In genomic region chr19:5542665-5543064, GRCh38 we compare ENCODE assay signal across 34 cellular contexts. TPM values are rescaled to one million over a fixed set of nuclear protein-coding genes. Genes with fewer than 3 reads are reported as not detected.
DNase-seq lines count a peak whose midpoint lies in the region; ATAC-seq, FAIRE-seq and TF ChIP-seq lines count a peak whose summit lies in the region.
"Had no signal": no experiment of that assay in that cellular context is flagged by ENCODE, and none has a peak within 500 bp of the region (broad histone marks: within the 10 kb centered on the region; RNA-seq: fewer than 3 reads in every experiment).

No MANE protein-coding gene starts in this region.

- H3K9me3 Mint-ChIP-seq in activated CD4-positive, alpha-beta T cell treated with anti-CD3 and anti-CD28 coated beads, Interleukin-2, amount 10 ng/mL, durations not matched to agents 7 days and 5 days = no peaks in the 10 kb centered on the region
- H3K9me3 Mint-ChIP-seq: activated CD4-positive, alpha-beta memory T cell treated with anti-CD3 and anti-CD28 coated beads for 36 hours; activated naive CD8-positive, alpha-beta T cell treated with anti-CD3 and anti-CD28 coated beads for 36 hours; activated T-helper 2 cell treated with anti-CD3 and anti-CD28 coated beads, Interferon-gamma antibody, Interleukin-2, Interleukin-4, amounts not matched to agents 10 μg/mL and 5 μg/mL and 100 μg/mL, durations not matched to agents 14 hours and 24 hours and 36 hours; mesothelial cell of epicardium; naive thymus-derived CD4-positive, alpha-beta T cell; T-helper 2 cell treated with Interferon-gamma antibody and Interleukin-4, amounts not matched to agents 5 μg/mL and 100 μg/mL, for 36 hours had no signal

- no peak for FAIRE-seq in HepG2 (lab: Jason Lieb, UNC)
- FAIRE-seq: pancreas had no signal

- H3K36me3 Mint-ChIP-seq in activated CD4-positive, alpha-beta T cell treated with anti-CD3 and anti-CD28 coated beads, Interleukin-2, amount 10 ng/mL, durations not matched to agents 7 days and 5 days (ENCODE audit: low read depth) = no peaks in the 10 kb centered on the region
- H3K36me3 Mint-ChIP-seq: activated CD4-positive, alpha-beta memory T cell treated with anti-CD3 and anti-CD28 coated beads for 36 hours; activated naive CD8-positive, alpha-beta T cell treated with anti-CD3 and anti-CD28 coated beads for 36 hours; mesothelial cell of epicardium; naive thymus-derived CD4-positive, alpha-beta T cell had no signal

- TF ChIP-seq CTCF in HepG2 (CRISPR knock-in tag; IDR thresholded peaks at IDR 0.05) (peak; percentile 51), right lobe of liver (IDR thresholded peaks at IDR 0.05) (no peak), PC-3 (conservative IDR thresholded peaks at IDR 0.05; ENCODE audit: low read depth, low read length) (0 out of 2 replicates have a peak, but pooled peaks have one; percentile 17), foreskin keratinocyte (conservative IDR thresholded peaks at IDR 0.05) (peak; percentile 52)

- TF ChIP-seq RAD21 in HepG2 (CRISPR knock-in tag; IDR thresholded peaks at IDR 0.05) = no peak

- TF ChIP-seq POLR2A in HepG2 (IDR thresholded peaks at IDR 0.05; ENCODE audit: insufficient read depth in 1 of 2, low read depth in 2 of 2, low read length in 2 of 2) (no peak), right lobe of liver (IDR thresholded peaks at IDR 0.05) (no peak)

- no peaks in the 10 kb centered on the region for H3K79me2 ChIP-seq in HepG2 (ENCODE audit: insufficient read depth, low read length)
- no peaks in the 10 kb centered on the region for H3K79me2 ChIP-seq in PC-3 (ENCODE audit: low read length)

- H3K9me2 ChIP-seq in PC-3 (replicated peaks; ENCODE audit: low read length) = no peaks in the 10 kb centered on the region

- DNase-seq in HepG2 (ENCODE audit: low spot score) (no peak), right lobe of liver (no peak), PC-3 (no peak), foreskin keratinocyte (no peak), NCI-H446 treated with DMSO at 0.1 percent for 48 hours (lab: John Stamatoyannopoulos, UW) (no peak), T-helper 1 cell (no peak), inferior parietal cortex (ENCODE audit: extremely low spot score) (no peak)
- DNase-seq in activated CD4-positive, alpha-beta T cell treated with anti-CD3 and anti-CD28 coated beads, Interleukin-2, amount 10 ng/mL, durations not matched to agents 7 days and 5 days = no peak
- DNase-seq: activated CD4-positive, alpha-beta memory T cell treated with anti-CD3 and anti-CD28 coated beads for 36 hours; activated CD8-positive, alpha-beta memory T cell treated with anti-CD3 and anti-CD28 coated beads, Interleukin-2, amount 50 U/mL, for 48 hours; activated naive CD8-positive, alpha-beta T cell treated with anti-CD3 and anti-CD28 coated beads for 36 hours; heart right ventricle; KG1; left ventricle myocardium inferior; naive thymus-derived CD4-positive, alpha-beta T cell; NCI-H146; NCI-H2171; NCI-H526; pancreas; RPMI8226; stimulated activated CD4-positive, alpha-beta T cell treated with anti-CD3 and anti-CD28 coated beads, Interleukin-12 subunit alpha, Interleukin-12 subunit beta, amount 100 ng/mL, for 4 hours; stimulated activated CD4-positive, alpha-beta T cell treated with anti-CD3 and anti-CD28 coated beads, Interleukin-4, amount 100 ng/mL, for 4 hours; stimulated activated naive CD4-positive, alpha-beta T cell; uterus had no signal

- H3K9me3 ChIP-seq in HepG2 (ENCODE audit: low read length) (no peaks in the 10 kb centered on the region), right lobe of liver (no peaks in the 10 kb centered on the region), PC-3 (ENCODE audit: low read length) (no peaks in the 10 kb centered on the region)
- H3K9me3 ChIP-seq: heart right ventricle, left ventricle myocardium inferior, pancreas, uterus had no signal

- TF ChIP-seq EP300 in HepG2 (IDR thresholded peaks at IDR 0.05; ENCODE audit: low read depth in 2 of 2, low read length in 2 of 2) (no peak), HepG2 (CRISPR knock-in tag; IDR thresholded peaks at IDR 0.05; ENCODE audit: borderline replicate concordance) (no peak)

- H3K4me2 ChIP-seq in HepG2 (ENCODE audit: low read depth, low read length) = no peak overlapping the region
- H3K4me2 ChIP-seq in PC-3 (ENCODE audit: low read length) = no peak overlapping the region

- H3K4me1 ChIP-seq in HepG2 (ENCODE audit: insufficient read depth, low read length) (no peaks in the 10 kb centered on the region), right lobe of liver (no peaks in the 10 kb centered on the region), PC-3 (ENCODE audit: insufficient read depth, low read length) (peaks cover under 1% of the 10 kb centered on the region; the same call in 1 of the 2 replicates), foreskin keratinocyte (no peaks in the 10 kb centered on the region)
- H3K4me1 ChIP-seq: pancreas, uterus had no signal

- no peaks in the 10 kb centered on the region for H3K4me1 Mint-ChIP-seq in activated CD4-positive, alpha-beta T cell treated with anti-CD3 and anti-CD28 coated beads, Interleukin-2, amount 10 ng/mL, durations not matched to agents 7 days and 5 days
- H3K4me1 Mint-ChIP-seq: activated naive CD8-positive, alpha-beta T cell treated with anti-CD3 and anti-CD28 coated beads for 36 hours; mesothelial cell of epicardium; naive thymus-derived CD4-positive, alpha-beta T cell had no signal

- CTCF ChIA-PET in HepG2 (lab: Yijun Ruan, JAX; ENCODE audit: low intra/inter-chr PET ratio, low total read pairs) = no interaction called here
- CTCF ChIA-PET in PC-3 (lab: Charles Lee) = no interaction called here
- CTCF ChIA-PET in activated CD4-positive, alpha-beta T cell treated with anti-CD3 and anti-CD28 coated beads, Interleukin-2, amount 10 ng/mL, durations not matched to agents 7 days and 5 days (lab: Charles Lee) = no interaction called here

- POLR2A ChIA-PET in HepG2 (lab: Yijun Ruan, JAX) (no interaction called here), PC-3 (lab: Charles Lee; ENCODE audit: unreplicated experiment) (no interaction called here)
- POLR2A ChIA-PET in activated CD4-positive, alpha-beta T cell treated with anti-CD3 and anti-CD28 coated beads, Interleukin-2, amount 10 ng/mL, durations not matched to agents 7 days and 5 days (lab: Charles Lee) = interaction anchor here (0.6 kb wide), 1 partner anchor 73 kb away, joined by 5 read pairs; no protein-coding TSS in a partner anchor

- no peaks in the 10 kb centered on the region for H3K36me3 ChIP-seq in HepG2 (replicated peaks in 1 of 2; ENCODE audit: control insufficient read depth in 1 of 2, insufficient read depth in 2 of 2, low read length in 2 of 2)
- no peaks in the 10 kb centered on the region for H3K36me3 ChIP-seq in right lobe of liver
- no peaks in the 10 kb centered on the region for H3K36me3 ChIP-seq in PC-3 (ENCODE audit: low read depth, low read length)
- H3K36me3 ChIP-seq: heart right ventricle, left ventricle myocardium inferior, pancreas, uterus had no signal

- intact Hi-C loops in HepG2 (cut with micrococcal nuclease; ENCODE audit: unreplicated experiment) = no loop called here
- intact Hi-C loops in right lobe of liver (cut with DNase I) = no loop called here
- intact Hi-C loops in PC-3 (cut with micrococcal nuclease) = no loop called here

- in situ Hi-C loops in HepG2 (cut with HindIII; ENCODE audit: extremely low pct_ligation_motif_present, low pct_unique_long_range_greater_than_20kb) = loop anchor here (5.0 kb wide), 1 partner anchor 35 kb away; no protein-coding TSS in a partner anchor

- H3K4me3 ChIP-seq in HepG2 (replicated peaks in 1 of 3; ENCODE audit: insufficient read depth in 1 of 3, low read depth in 2 of 3, low read length in 3 of 3) (no peak overlapping the region), right lobe of liver (no peak overlapping the region), PC-3 (ENCODE audit: low read length) (no peak overlapping the region)
- H3K4me3 ChIP-seq: heart right ventricle, left ventricle myocardium inferior, pancreas, SK-N-MC, uterus had no signal

- H4K20me1 ChIP-seq in HepG2 (ENCODE audit: insufficient read depth, low read length) (no peaks in the 10 kb centered on the region), PC-3 (ENCODE audit: low read length) (no peaks in the 10 kb centered on the region)

- H3K27ac Mint-ChIP-seq in activated CD4-positive, alpha-beta T cell treated with anti-CD3 and anti-CD28 coated beads, Interleukin-2, amount 10 ng/mL, durations not matched to agents 7 days and 5 days = no peak overlapping the region
- H3K27ac Mint-ChIP-seq: activated CD4-positive, alpha-beta memory T cell treated with anti-CD3 and anti-CD28 coated beads for 36 hours; activated naive CD8-positive, alpha-beta T cell treated with anti-CD3 and anti-CD28 coated beads for 36 hours; activated T-helper 2 cell treated with anti-CD3 and anti-CD28 coated beads, Interferon-gamma antibody, Interleukin-2, Interleukin-4, amounts not matched to agents 10 μg/mL and 5 μg/mL and 100 μg/mL, durations not matched to agents 14 hours and 24 hours and 36 hours; mesothelial cell of epicardium; naive thymus-derived CD4-positive, alpha-beta T cell; T-helper 2 cell treated with Interferon-gamma antibody and Interleukin-4, amounts not matched to agents 5 μg/mL and 100 μg/mL, for 36 hours had no signal

- BruUV-seq in HepG2 (replicated peaks; lab: Mats Ljungman, UMichigan) = no TSS peak
- BruUV-seq in PC-3 (replicated peaks; lab: Mats Ljungman, UMichigan) = no TSS peak

- no peak overlapping the region for H3K4me3 Mint-ChIP-seq in activated CD4-positive, alpha-beta T cell treated with anti-CD3 and anti-CD28 coated beads, Interleukin-2, amount 10 ng/mL, durations not matched to agents 7 days and 5 days
- H3K4me3 Mint-ChIP-seq: activated CD4-positive, alpha-beta memory T cell treated with anti-CD3 and anti-CD28 coated beads for 36 hours; activated naive CD8-positive, alpha-beta T cell treated with anti-CD3 and anti-CD28 coated beads for 36 hours; mesothelial cell of epicardium; naive thymus-derived CD4-positive, alpha-beta T cell; T-helper 2 cell treated with Interferon-gamma antibody and Interleukin-4, amounts not matched to agents 5 μg/mL and 100 μg/mL, for 36 hours had no signal

- no peak overlapping the region for H3K9ac ChIP-seq in HepG2 (ENCODE audit: insufficient read depth, low read depth, low read length)
- H3K9ac ChIP-seq in PC-3 (ENCODE audit: low read length) = no peak overlapping the region

- no peak overlapping the region for H2AFZ ChIP-seq in HepG2 (ENCODE audit: low read length)
- H2AFZ ChIP-seq in PC-3 (ENCODE audit: low read length) = no peak overlapping the region

- H3K27ac ChIP-seq in HepG2 (ENCODE audit: extremely low read length, insufficient read depth, low read length) (no peak overlapping the region), right lobe of liver (no peak overlapping the region), PC-3 (ENCODE audit: low read length) (no peak overlapping the region), foreskin keratinocyte (no peak overlapping the region)
- H3K27ac ChIP-seq: C4-2B, epithelial cell of prostate, heart right ventricle, left ventricle myocardium inferior, pancreas, SK-N-MC, uterus had no signal

- 30% methylated on average over 8 of the region's 8 CpGs for WGBS in HepG2 (ENCODE audit: low lambda C conversion rate)
- 41% methylated on average over 8 of the region's 8 CpGs for WGBS in right lobe of liver (ENCODE audit: insufficient coverage, low coverage, low lambda C conversion rate, missing lambda C conversion rate)

- no peaks in the 10 kb centered on the region for H3F3A ChIP-seq in PC-3 (ENCODE audit: low read length, unreplicated experiment)

- H3K27me3 ChIP-seq in HepG2 (ENCODE audit: control insufficient read depth in 1 of 2, insufficient read depth in 2 of 2, low read length in 2 of 2) = peaks cover 0 to 5% of the 10 kb centered on the region in 2 experiments; a peak in 2 of 5 replicates
- no peaks in the 10 kb centered on the region for H3K27me3 ChIP-seq in right lobe of liver
- no peaks in the 10 kb centered on the region for H3K27me3 ChIP-seq in PC-3 (ENCODE audit: low read length)
- no peaks in the 10 kb centered on the region for H3K27me3 ChIP-seq in foreskin keratinocyte
- H3K27me3 ChIP-seq: pancreas, uterus had no signal

- no peaks in the 10 kb centered on the region for H3K27me3 Mint-ChIP-seq in activated CD4-positive, alpha-beta T cell treated with anti-CD3 and anti-CD28 coated beads, Interleukin-2, amount 10 ng/mL, durations not matched to agents 7 days and 5 days

- ATAC-seq in HepG2 (no peak; the same call in 2 of the 3 replicates), right lobe of liver (no peak), PC-3 (0 out of 2 replicates have a peak, but pooled peaks have one; percentile 29), foreskin keratinocyte (no peak)
- ATAC-seq: heart right ventricle; naive thymus-derived CD4-positive, alpha-beta T cell; pancreas; right cardiac atrium had no signal

RNA-seq across cellular contexts. Expression of gene TINCR, which starts 25.1 kb away (rescaled TPM):
- total RNA-seq in HepG2 (2016; rRNA removed; fragmentation: Illumina TruSeq; extraction: Trizol) (0.04 and 0.33 TPM in 2 replicates), right lobe of liver (under 1 TPM in 1 of 6 experiments, not detected in 5; 0.44 TPM), PC-3 (2014; rRNA removed) (0.58 and 0.69 TPM in 2 replicates), foreskin keratinocyte (0.46 and 1.1 TPM in 2 replicates)
- not detected in 2 replicates for total RNA-seq in HepG2 (2016; cell fraction: cytosol; rRNA removed; fragmentation: Illumina TruSeq; extraction: Trizol; ENCODE audit: low read depth)
- total RNA-seq in HepG2 (2016; cell fraction: insoluble cytoplasmic fraction; rRNA removed; fragmentation: Illumina TruSeq; extraction: Trizol) = 0.28 and 0.39 TPM in 2 replicates
- total RNA-seq in HepG2 (2016; cell fraction: membrane; rRNA removed; fragmentation: Illumina TruSeq; extraction: Trizol) = 0.07 TPM in 1 of 2 replicates, not detected in the other
- 0.09 TPM in 1 of 2 replicates, not detected in the other for total RNA-seq in HepG2 (2016; cell fraction: nucleus; rRNA removed; fragmentation: Illumina TruSeq; extraction: Trizol)
- polyA plus RNA-seq in HepG2 (2011; rRNA removed) (0.17 and 0.30 TPM in 2 replicates), foreskin keratinocyte (1.0 and 1.1 TPM in 2 replicates)
- polyA plus RNA-seq in HepG2 (2011; cell fraction: cytosol; rRNA removed) = 0.15 and 0.22 TPM in 2 replicates
- 0.53 and 0.68 TPM in 2 replicates for polyA plus RNA-seq in HepG2 (2011; cell fraction: nucleus; rRNA removed)
- 0.08 and 0.59 TPM in 2 replicates for polyA plus RNA-seq in HepG2 (2012)
- polyA plus RNA-seq in HepG2 (2016; cell fraction: cytosol; fragmentation: Illumina TruSeq; extraction: Trizol; ENCODE audit: low read depth) = 0.03 and 0.40 TPM in 2 replicates
- polyA plus RNA-seq in HepG2 (2016; cell fraction: insoluble cytoplasmic fraction; fragmentation: Illumina TruSeq; extraction: Trizol; ENCODE audit: low read depth) = 0.17 TPM in 1 of 2 replicates, not detected in the other
- polyA plus RNA-seq in HepG2 (2016; cell fraction: membrane; fragmentation: Illumina TruSeq; extraction: Trizol; ENCODE audit: low read depth) = 0.12 and 0.14 TPM in 2 replicates
- 0.12 and 0.45 TPM in 2 replicates for polyA plus RNA-seq in HepG2 (2016; cell fraction: nucleus; fragmentation: Illumina TruSeq; extraction: Trizol; ENCODE audit: insufficient read depth, low read depth)
- 0.30 and 7.6 TPM in 2 replicates for polyA minus RNA-seq in HepG2 (2011; rRNA and poly(A)+ RNA removed; ENCODE audit: low replicate concordance)
- polyA minus RNA-seq in HepG2 (2011; cell fraction: cytosol; rRNA and poly(A)+ RNA removed) = not detected in 2 replicates
- polyA minus RNA-seq in HepG2 (2011; cell fraction: nucleus; rRNA and poly(A)+ RNA removed) = 0.62 TPM in 1 of 2 replicates, not detected in the other
- under 1 TPM; 0.40 to 0.58 TPM for total RNA-seq in activated CD4-positive, alpha-beta T cell treated with anti-CD3 and anti-CD28 coated beads, Interleukin-2, amount 10 ng/mL, durations not matched to agents 7 days and 5 days
- total RNA-seq: fibroblast of villous mesenchyme, G401, HT-29, left ventricle myocardium inferior had no signal
- polyA plus RNA-seq: naive thymus-derived CD4-positive, alpha-beta T cell had no signal

Comparison
In these comparisons a context has a peak if more than half of its experiments do, and no peak if none do; other contexts are left out.
1. CTCF ChIP-seq: peak in HepG2 (single experiment), PC-3 (single experiment) and foreskin keratinocyte (single experiment); none in right lobe of liver (0 of 4).